In genomic region chr17:1783834-1784611, GRCh38 we compare ENCODE assay signal across 1 cellular context.
TF ChIP-seq lines count a peak whose summit lies in the region.

No MANE protein-coding gene starts in this region.

TF ChIP-seq in GM23338, 12 proteins besides CTCF, POLR2A, EP300 and RAD21 (continued from another document):
- no peak for TF ChIP-seq REST (IDR thresholded peaks at IDR 0.05; ENCODE audit: unreplicated experiment)
- TF ChIP-seq EZH2phosphoT487 (IDR thresholded peaks at IDR 0.05; ENCODE audit: unreplicated experiment): no peak
- TF ChIP-seq ZNF331 (CRISPR knock-in tag; IDR thresholded peaks at IDR 0.05; ENCODE audit: low read depth): no peak
- no peak for TF ChIP-seq JUNB (IDR thresholded peaks at IDR 0.05; ENCODE audit: unreplicated experiment)
- no peak for TF ChIP-seq ZNF462 (CRISPR knock-in tag; IDR thresholded peaks at IDR 0.05)
- TF ChIP-seq STAT1 (IDR thresholded peaks at IDR 0.05; ENCODE audit: unreplicated experiment): no peak
- TF ChIP-seq POLR2AphosphoS5 (IDR thresholded peaks at IDR 0.05; ENCODE audit: low read depth): no peak
